1 cellular context compared by ENCODE assay signal in genomic region chr17:8382880-8383142, GRCh38.
A peak's percentile ranks its signal among the peaks of the same experiment; 100 is the strongest.
TF ChIP-seq lines count a peak whose summit lies in the region.

No MANE protein-coding gene starts in this region.

TF ChIP-seq in GM12878, 131 proteins besides CTCF, POLR2A, EP300 and RAD21:
- TF ChIP-seq MTA3 (IDR thresholded peaks at IDR 0.05; ENCODE audit: borderline replicate concordance, low read length) = peak; percentile 71; the same call in 1 of the 2 replicates
- TF ChIP-seq BCL11A (IDR thresholded peaks at IDR 0.05; ENCODE audit: low read depth, low read length) = no peak
- no peak for TF ChIP-seq ATF3 (IDR thresholded peaks at IDR 0.05; ENCODE audit: borderline replicate concordance, extremely low read depth, low read depth, low read length)
- TF ChIP-seq RBBP5 (conservative IDR thresholded peaks at IDR 0.05) = peak; percentile 93
- TF ChIP-seq CBFB (IDR thresholded peaks at IDR 0.05; ENCODE audit: low read depth) = no peak
- no peak for TF ChIP-seq ZBTB4 (CRISPR knock-in tag; IDR thresholded peaks at IDR 0.05)
- 0 out of 2 replicates have a peak, but pooled peaks have one; percentile 65 for TF ChIP-seq SIN3A (IDR thresholded peaks at IDR 0.05; ENCODE audit: low read depth, low read length)
- peak; percentile 86 for TF ChIP-seq MLLT1 (IDR thresholded peaks at IDR 0.05)
- no peak for TF ChIP-seq CUX1 (IDR thresholded peaks at IDR 0.05; ENCODE audit: insufficient replicate concordance, low read depth, low read length)
- TF ChIP-seq MEF2A (IDR thresholded peaks at IDR 0.05; ENCODE audit: insufficient read depth, low read depth, low read length) = peak; percentile 34; the same call in 1 of the 2 replicates
- peak; percentile 69; the same call in 1 of the 2 replicates for TF ChIP-seq ZBED1 (IDR thresholded peaks at IDR 0.05; ENCODE audit: borderline replicate concordance)
- TF ChIP-seq FOXM1 (IDR thresholded peaks at IDR 0.05; ENCODE audit: low read depth, low read length) = peak; percentile 50; the same call in 1 of the 2 replicates
- no peak for TF ChIP-seq CREB1 (IDR thresholded peaks at IDR 0.05; ENCODE audit: low read depth)
- TF ChIP-seq NKRF (conservative IDR thresholded peaks at IDR 0.05) = peak; percentile 70
- TF ChIP-seq NFIC (IDR thresholded peaks at IDR 0.05; ENCODE audit: low read depth, low read length) = 0 out of 2 replicates have a peak, but pooled peaks have one; percentile 27
- TF ChIP-seq ZNF687 (IDR thresholded peaks at IDR 0.05) = peak; percentile 13; the same call in 1 of the 2 replicates
- no peak for TF ChIP-seq SRF (IDR thresholded peaks at IDR 0.05; ENCODE audit: low read depth in 2 of 2, low read length in 2 of 2)
- TF ChIP-seq IKZF2 (IDR thresholded peaks at IDR 0.05) = peak in 1 of 2 experiments; percentile 14; a peak in 1 of 4 replicates
